ENCODE assay signal across 9 cellular contexts in the genomic region with DNA sequence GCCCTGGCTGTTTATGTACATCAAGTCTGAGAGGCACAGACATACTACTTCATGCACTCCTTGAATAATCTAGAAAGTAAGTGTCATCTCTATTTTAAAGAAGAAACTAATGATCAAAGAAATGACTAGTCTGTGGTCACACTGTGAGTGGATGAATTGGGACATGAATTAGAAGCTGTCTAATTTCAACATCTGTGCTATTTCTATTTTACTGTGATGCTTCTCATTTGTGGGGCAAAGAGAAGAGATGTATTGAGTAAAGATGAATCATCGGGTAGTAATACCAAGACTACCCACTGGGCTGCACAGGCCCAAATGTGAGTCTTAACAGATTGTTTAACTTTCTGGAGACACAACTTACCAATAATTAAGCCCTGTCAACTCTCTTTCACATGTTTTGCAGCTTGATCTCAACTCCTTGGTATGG. TPM values are rescaled to one million over a fixed set of nuclear protein-coding genes. Genes with fewer than 3 reads are reported as not detected.
DNase-seq lines count a peak whose midpoint lies in the region; ATAC-seq and TF ChIP-seq lines count a peak whose summit lies in the region.
"Had no signal": no experiment of that assay in that cellular context is flagged by ENCODE, and none has a peak within 500 bp of the region (broad histone marks: within the 10 kb centered on the region; RNA-seq: fewer than 3 reads in every experiment).

No MANE protein-coding gene starts in this region.

- H3K4me3 Mint-ChIP-seq in activated naive CD8-positive, alpha-beta T cell treated with anti-CD3 and anti-CD28 coated beads, Interleukin-2, amount 10 ng/mL, durations not matched to agents 7 days and 5 days: no peak overlapping the region

- DNase-seq in GM04504 (ENCODE audit: low read depth) (peak; percentile 44), GM20000 (ENCODE audit: low spot score) (peak; percentile 39), esophagus squamous epithelium (lab: John Stamatoyannopoulos, UW) (no peak), SJCRH30 (no peak), NCI-H510A (lab: John Stamatoyannopoulos, UW) (no peak)
- DNase-seq in activated naive CD8-positive, alpha-beta T cell treated with anti-CD3 and anti-CD28 coated beads, Interleukin-2, amount 10 ng/mL, durations not matched to agents 7 days and 5 days: no peak
- DNase-seq in stimulated activated CD4-positive, alpha-beta T cell treated with anti-CD3 and anti-CD28 coated beads, TNF-alpha, amount 100 ng/mL, for 24 hours (ENCODE audit: low read depth in 3 of 3): peak in 2 of 3 experiments; percentile 8 to 33
- DNase-seq: right lobe of liver had no signal

- H3K27me3 ChIP-seq in esophagus squamous epithelium (no peaks in the 10 kb centered on the region), SJCRH30 (no peaks in the 10 kb centered on the region)
- H3K27me3 ChIP-seq: right lobe of liver had no signal

- TF ChIP-seq CTCF in GM20000 (IDR thresholded peaks at IDR 0.05; ENCODE audit: extremely low read depth, missing control alignments): no peak
- TF ChIP-seq CTCF in esophagus squamous epithelium (IDR thresholded peaks at IDR 0.05): peak in 1 of 6 experiments; percentile 38

- no peaks in the 10 kb centered on the region for H3K9me3 Mint-ChIP-seq in activated naive CD8-positive, alpha-beta T cell treated with anti-CD3 and anti-CD28 coated beads, Interleukin-2, amount 10 ng/mL, durations not matched to agents 7 days and 5 days

- H3K27ac Mint-ChIP-seq in activated naive CD8-positive, alpha-beta T cell treated with anti-CD3 and anti-CD28 coated beads, Interleukin-2, amount 10 ng/mL, durations not matched to agents 7 days and 5 days: no peak overlapping the region

- no peaks in the 10 kb centered on the region for H3K27me3 Mint-ChIP-seq in activated naive CD8-positive, alpha-beta T cell treated with anti-CD3 and anti-CD28 coated beads, Interleukin-2, amount 10 ng/mL, durations not matched to agents 7 days and 5 days

- no peak overlapping the region for H3K4me3 ChIP-seq in esophagus squamous epithelium
- no peak overlapping the region for H3K4me3 ChIP-seq in SJCRH30
- H3K4me3 ChIP-seq: right lobe of liver had no signal

- 71 to 83% methylated on average over 1 of the region's 1 CpG for WGBS in esophagus squamous epithelium, 2 donors

- H3K27ac ChIP-seq in esophagus squamous epithelium (no peak overlapping the region), SJCRH30 (no peak overlapping the region)
- H3K27ac ChIP-seq: right lobe of liver had no signal

- ATAC-seq in HG03460 (IDR thresholded peaks at IDR 0.05; ENCODE audit: unreplicated experiment): peak; percentile 94
- ATAC-seq in activated naive CD8-positive, alpha-beta T cell treated with anti-CD3 and anti-CD28 coated beads, Interleukin-2, amount 10 ng/mL, durations not matched to agents 7 days and 5 days (ENCODE audit: low read depth): peak; percentile 30

- intact Hi-C loops in esophagus squamous epithelium (cut with DNase I): no loop called here

- H3K36me3 ChIP-seq in esophagus squamous epithelium (peaks cover 0 to 47% (median 0%) of the 10 kb centered on the region in 3 donors), SJCRH30 (peaks cover 76% of the 10 kb centered on the region)

- H3K4me1 ChIP-seq in esophagus squamous epithelium (no peaks in the 10 kb centered on the region), SJCRH30 (no peaks in the 10 kb centered on the region)
- H3K4me1 ChIP-seq: right lobe of liver had no signal

- peaks cover 5% of the 10 kb centered on the region for H3K4me1 Mint-ChIP-seq in activated naive CD8-positive, alpha-beta T cell treated with anti-CD3 and anti-CD28 coated beads, Interleukin-2, amount 10 ng/mL, durations not matched to agents 7 days and 5 days

- no peak for TF ChIP-seq POLR2A in esophagus squamous epithelium (IDR thresholded peaks at IDR 0.05)

- H3K9me3 ChIP-seq in esophagus squamous epithelium (no peaks in the 10 kb centered on the region), SJCRH30 (replicated peaks) (no peaks in the 10 kb centered on the region)
- H3K9me3 ChIP-seq: right lobe of liver had no signal

- peaks cover 10% of the 10 kb centered on the region for H3K36me3 Mint-ChIP-seq in activated naive CD8-positive, alpha-beta T cell treated with anti-CD3 and anti-CD28 coated beads, Interleukin-2, amount 10 ng/mL, durations not matched to agents 7 days and 5 days

- POLR2A ChIA-PET in activated naive CD8-positive, alpha-beta T cell treated with anti-CD3 and anti-CD28 coated beads, Interleukin-2, amount 10 ng/mL, durations not matched to agents 7 days and 5 days (lab: Charles Lee): interaction anchor here (0.5 kb wide), 1 partner anchor 516 kb away, joined by 3 read pairs; no protein-coding TSS in a partner anchor

RNA-seq across cellular contexts. Expression of gene MTIF2, which starts 42.4 kb away (rescaled TPM):
- 10 to 100 TPM; 24.1 to 32.8 TPM for total RNA-seq in activated naive CD8-positive, alpha-beta T cell treated with anti-CD3 and anti-CD28 coated beads, Interleukin-2, amount 10 ng/mL, durations not matched to agents 7 days and 5 days
- total RNA-seq in esophagus squamous epithelium: 10 to 100 TPM; 13.8 to 28.9 (median 24.4) TPM
- 55.0 and 60.5 TPM in 2 replicates for total RNA-seq in SJCRH30 (2014; rRNA removed; shearing (Covaris generic))

Comparison
In these comparisons a context has a peak if more than half of its experiments do, and no peak if none do; other contexts are left out.
1. DNase-seq: peak in GM04504 (single experiment), GM20000 (single experiment) and stimulated activated CD4-positive, alpha-beta T cell treated with anti-CD3 and anti-CD28 coated beads, TNF-alpha, amount 100 ng/mL, for 24 hours (2 of 3); none in activated naive CD8-positive, alpha-beta T cell treated with anti-CD3 and anti-CD28 coated beads, Interleukin-2, amount 10 ng/mL, durations not matched to agents 7 days and 5 days (single experiment), esophagus squamous epithelium (single experiment), SJCRH30 (0 of 2) and NCI-H510A (single experiment).